ENCODE assay signal across 21 cellular contexts in the genomic region with DNA sequence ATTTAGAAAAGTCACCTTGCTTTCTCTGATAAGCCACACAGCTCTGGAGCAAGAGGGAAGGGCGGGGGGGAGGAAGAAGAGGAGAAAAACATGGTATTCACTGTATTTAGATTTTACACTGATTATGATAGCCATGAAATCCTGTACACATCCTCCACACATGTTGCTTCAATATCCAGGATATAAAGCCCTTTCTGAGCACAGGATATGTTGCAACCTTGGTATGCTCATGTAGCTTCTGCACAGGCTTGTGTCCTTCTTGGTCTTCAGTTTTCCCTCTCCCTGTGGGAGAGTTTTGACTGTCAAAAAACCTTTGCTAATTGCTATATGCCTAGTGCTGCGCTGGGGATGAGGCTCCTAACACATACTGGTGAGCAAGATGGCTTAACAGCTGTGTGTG.
DNase-seq lines count a peak whose midpoint lies in the region; ATAC-seq and TF ChIP-seq lines count a peak whose summit lies in the region.
"Had no signal": no experiment of that assay in that cellular context is flagged by ENCODE, and none has a peak within 500 bp of the region (broad histone marks: within the 10 kb centered on the region; RNA-seq: fewer than 3 reads in every experiment).

No MANE protein-coding gene starts in this region.

- H4K20me1 ChIP-seq in SK-N-SH (ENCODE audit: insufficient read depth): no peaks in the 10 kb centered on the region

- H2AFZ ChIP-seq in SK-N-SH (ENCODE audit: low read depth): no peak overlapping the region

- peak overlapping the region; percentile 39; the same call in 1 of the 2 replicates for H3K4me2 ChIP-seq in SK-N-SH

- H3K4me3 ChIP-seq in right cardiac atrium (ENCODE audit: low read length) (no peak overlapping the region), right atrium auricular region (no peak overlapping the region), SK-N-SH (ENCODE audit: low read depth in 2 of 2, low read length in 1 of 2) (no peak overlapping the region), fibroblast of mammary gland (ENCODE audit: control insufficient read depth, low read depth, low read length) (no peak overlapping the region)
- H3K4me3 ChIP-seq: body of pancreas, ovary, tibial artery had no signal

- no peaks in the 10 kb centered on the region for H3K79me2 ChIP-seq in SK-N-SH (ENCODE audit: insufficient read depth)

- ATAC-seq in right cardiac atrium: no peak
- ATAC-seq: activated CD8-positive, alpha-beta memory T cell treated with anti-CD3 and anti-CD28 coated beads, Interleukin-2, amount 10 ng/mL, durations not matched to agents 7 days and 5 days; body of pancreas; foreskin keratinocyte; naive thymus-derived CD4-positive, alpha-beta T cell had no signal

- no peaks in the 10 kb centered on the region for H3K27me3 ChIP-seq in right cardiac atrium (ENCODE audit: control insufficient read depth, insufficient read depth)
- H3K27me3 ChIP-seq in right atrium auricular region: no peaks in the 10 kb centered on the region
- H3K27me3 ChIP-seq in SK-N-SH (ENCODE audit: insufficient read depth): no peaks in the 10 kb centered on the region
- H3K27me3 ChIP-seq: body of pancreas, ovary, tibial artery had no signal

- no peaks in the 10 kb centered on the region for H3K36me3 ChIP-seq in right atrium auricular region
- H3K36me3 ChIP-seq in SK-N-SH (replicated peaks in 1 of 2; ENCODE audit: control insufficient read depth in 1 of 2, insufficient read depth in 2 of 2, low read length in 1 of 2): no peaks in the 10 kb centered on the region
- H3K36me3 ChIP-seq: ovary, tibial artery had no signal

- intact Hi-C loops in right cardiac atrium (cut with DNase I): no loop called here

- H3K4me1 ChIP-seq in right cardiac atrium (ENCODE audit: control insufficient read depth, insufficient read depth, low read length): no peaks in the 10 kb centered on the region
- peaks cover 0 to 6% of the 10 kb centered on the region in 2 donors for H3K4me1 ChIP-seq in right atrium auricular region
- H3K4me1 ChIP-seq in SK-N-SH (ENCODE audit: control insufficient read depth in 1 of 2, insufficient read depth in 2 of 2, low read depth in 1 of 2, low read length in 1 of 2): peaks cover 0 to 15% of the 10 kb centered on the region in 2 experiments; a peak in 1 of 4 replicates
- H3K4me1 ChIP-seq: body of pancreas had no signal

- WGBS in right cardiac atrium: 66% methylated on average over 2 of the region's 2 CpGs
- WGBS in SK-N-SH (ENCODE audit: low lambda C conversion rate): 73% methylated on average over 2 of the region's 2 CpGs

- POLR2A ChIA-PET in SK-N-SH (lab: Yijun Ruan, JAX): no interaction called here

- TF ChIP-seq EP300 in SK-N-SH (IDR thresholded peaks at IDR 0.05; ENCODE audit: borderline replicate concordance in 1 of 2, low read depth in 1 of 2, low read length in 1 of 2): no peak

- H3K9me2 ChIP-seq in SK-N-SH: no peaks in the 10 kb centered on the region

- no peak overlapping the region for H3K9ac ChIP-seq in SK-N-SH

- no peak for TF ChIP-seq RAD21 in SK-N-SH (IDR thresholded peaks at IDR 0.05; ENCODE audit: low read length)

- peaks cover 3% of the 10 kb centered on the region for H3F3A ChIP-seq in SK-N-SH (replicated peaks; ENCODE audit: insufficient read depth)

- no peak for TF ChIP-seq CTCF in right atrium auricular region (IDR thresholded peaks at IDR 0.05)
- TF ChIP-seq CTCF in SK-N-SH (IDR thresholded peaks at IDR 0.05): no peak
- TF ChIP-seq CTCF in fibroblast of mammary gland (conservative IDR thresholded peaks at IDR 0.05; ENCODE audit: control insufficient read depth, insufficient read depth, low read depth, low read length): no peak
- no peak for TF ChIP-seq CTCF in GM20000 (IDR thresholded peaks at IDR 0.05; ENCODE audit: extremely low read depth, missing control alignments)

- DNase-seq in right cardiac atrium (no peak), right atrium auricular region (ENCODE audit: low spot score) (no peak), SK-N-SH (no peak), fibroblast of mammary gland (ENCODE audit: low read depth) (peak; percentile 58), ecto neural progenitor cell (ENCODE audit: low spot score) (no peak), SIG-M5 treated with dmso at 0.1 percent for 504 hours (lab: John Stamatoyannopoulos, UW; ENCODE audit: unreplicated experiment) (no peak), GM20000 (ENCODE audit: low spot score) (no peak), middle frontal gyrus (ENCODE audit: extremely low spot score, low spot score) (no peak)
- DNase-seq: activated CD4-positive, alpha-beta T cell treated with anti-CD3 and anti-CD28 coated beads for 48 hours; activated CD8-positive, alpha-beta memory T cell treated with anti-CD3 and anti-CD28 coated beads, Interleukin-2, amount 10 ng/mL, durations not matched to agents 7 days and 5 days; activated naive CD8-positive, alpha-beta T cell treated with anti-CD3 and anti-CD28 coated beads, Interleukin-2, amount 10 ng/mL, durations not matched to agents 7 days and 5 days; body of pancreas; CD4-positive, alpha-beta memory T cell; hypothalamus; mammary epithelial cell; naive thymus-derived CD4-positive, alpha-beta T cell; NCI-H1048; NCI-H526; ovary; tibial artery had no signal

- CTCF ChIA-PET in SK-N-SH (lab: Yijun Ruan, JAX): interaction anchor here (0.5 kb wide), 1 partner anchor 404 kb away, joined by 3 read pairs; no protein-coding TSS in a partner anchor

- H3K27ac ChIP-seq in right cardiac atrium (ENCODE audit: low read length): peak overlapping the region; percentile 30
- no peak overlapping the region for H3K27ac ChIP-seq in right atrium auricular region
- H3K27ac ChIP-seq in SK-N-SH (ENCODE audit: low read depth in 2 of 2, low read length in 1 of 2): peak overlapping the region in 1 of 2 experiments; percentile 75; a peak in 2 of 4 replicates
- H3K27ac ChIP-seq: body of pancreas, foreskin keratinocyte, ovary, tibial artery had no signal

- no peaks in the 10 kb centered on the region for H3K9me3 ChIP-seq in right cardiac atrium (ENCODE audit: control insufficient read depth, low read length)
- H3K9me3 ChIP-seq in right atrium auricular region: no peaks in the 10 kb centered on the region
- H3K9me3 ChIP-seq in SK-N-SH: no peaks in the 10 kb centered on the region
- H3K9me3 ChIP-seq: body of pancreas, ovary, tibial artery had no signal

TF ChIP-seq in SK-N-SH, 30 proteins besides CTCF, POLR2A, EP300 and RAD21:
- TF ChIP-seq JUND (IDR thresholded peaks at IDR 0.05): no peak
- TF ChIP-seq, protein P1, sequence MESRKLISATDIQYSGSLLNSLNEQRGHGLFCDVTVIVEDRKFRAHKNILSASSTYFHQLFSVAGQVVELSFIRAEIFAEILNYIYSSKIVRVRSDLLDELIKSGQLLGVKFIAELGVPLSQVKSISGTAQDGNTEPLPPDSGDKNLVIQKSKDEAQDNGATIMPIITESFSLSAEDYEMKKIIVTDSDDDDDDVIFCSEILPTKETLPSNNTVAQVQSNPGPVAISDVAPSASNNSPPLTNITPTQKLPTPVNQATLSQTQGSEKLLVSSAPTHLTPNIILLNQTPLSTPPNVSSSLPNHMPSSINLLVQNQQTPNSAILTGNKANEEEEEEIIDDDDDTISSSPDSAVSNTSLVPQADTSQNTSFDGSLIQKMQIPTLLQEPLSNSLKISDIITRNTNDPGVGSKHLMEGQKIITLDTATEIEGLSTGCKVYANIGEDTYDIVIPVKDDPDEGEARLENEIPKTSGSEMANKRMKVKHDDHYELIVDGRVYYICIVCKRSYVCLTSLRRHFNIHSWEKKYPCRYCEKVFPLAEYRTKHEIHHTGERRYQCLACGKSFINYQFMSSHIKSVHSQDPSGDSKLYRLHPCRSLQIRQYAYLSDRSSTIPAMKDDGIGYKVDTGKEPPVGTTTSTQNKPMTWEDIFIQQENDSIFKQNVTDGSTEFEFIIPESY (IDR thresholded peaks at IDR 0.05; ENCODE audit: borderline replicate concordance, low read depth): no peak
- TF ChIP-seq TCF12 (IDR thresholded peaks at IDR 0.05): no peak
- no peak for TF ChIP-seq ELF1 (IDR thresholded peaks at IDR 0.05)
- no peak for TF ChIP-seq GATA2 (CRISPR knock-in tag; IDR thresholded peaks at IDR 0.05)
- TF ChIP-seq RFX5 (IDR thresholded peaks at IDR 0.05; ENCODE audit: low read length): no peak
- TF ChIP-seq YY1 (IDR thresholded peaks at IDR 0.05; ENCODE audit: low read depth): no peak
- no peak for TF ChIP-seq NFIC (IDR thresholded peaks at IDR 0.05; ENCODE audit: borderline replicate concordance)
- no peak for TF ChIP-seq MEF2A (IDR thresholded peaks at IDR 0.05; ENCODE audit: borderline replicate concordance, low read depth)
- TF ChIP-seq RCOR1 (IDR thresholded peaks at IDR 0.05; ENCODE audit: low read length): no peak
- no peak for TF ChIP-seq FOSL2 (IDR thresholded peaks at IDR 0.05; ENCODE audit: borderline replicate concordance, low read depth)
- no peak for TF ChIP-seq GABPA (IDR thresholded peaks at IDR 0.05; ENCODE audit: low read depth)
- no peak for TF ChIP-seq TEAD4 (IDR thresholded peaks at IDR 0.05; ENCODE audit: borderline replicate concordance, insufficient read depth)
- no peak for TF ChIP-seq POLR2AphosphoS5 (IDR thresholded peaks at IDR 0.05; ENCODE audit: low read depth, low read length)
- TF ChIP-seq FOXM1 (IDR thresholded peaks at IDR 0.05; ENCODE audit: low read depth): no peak
- no peak for TF ChIP-seq SIN3A (IDR thresholded peaks at IDR 0.05; ENCODE audit: borderline replicate concordance, low read depth, low read length)
- no peak for TF ChIP-seq FOXJ3 (CRISPR knock-in tag; IDR thresholded peaks at IDR 0.05)
- TF ChIP-seq, protein P2, sequence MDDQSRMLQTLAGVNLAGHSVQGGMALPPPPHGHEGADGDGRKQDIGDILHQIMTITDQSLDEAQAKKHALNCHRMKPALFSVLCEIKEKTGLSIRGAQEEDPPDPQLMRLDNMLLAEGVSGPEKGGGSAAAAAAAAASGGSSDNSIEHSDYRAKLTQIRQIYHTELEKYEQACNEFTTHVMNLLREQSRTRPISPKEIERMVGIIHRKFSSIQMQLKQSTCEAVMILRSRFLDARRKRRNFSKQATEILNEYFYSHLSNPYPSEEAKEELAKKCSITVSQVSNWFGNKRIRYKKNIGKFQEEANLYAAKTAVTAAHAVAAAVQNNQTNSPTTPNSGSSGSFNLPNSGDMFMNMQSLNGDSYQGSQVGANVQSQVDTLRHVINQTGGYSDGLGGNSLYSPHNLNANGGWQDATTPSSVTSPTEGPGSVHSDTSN (IDR thresholded peaks at IDR 0.05): no peak
- no peak for TF ChIP-seq NRF1 (IDR thresholded peaks at IDR 0.05; ENCODE audit: low read depth, low read length)
